Comparison of ENCODE assay signal across 8 cellular contexts in the genomic region with DNA sequence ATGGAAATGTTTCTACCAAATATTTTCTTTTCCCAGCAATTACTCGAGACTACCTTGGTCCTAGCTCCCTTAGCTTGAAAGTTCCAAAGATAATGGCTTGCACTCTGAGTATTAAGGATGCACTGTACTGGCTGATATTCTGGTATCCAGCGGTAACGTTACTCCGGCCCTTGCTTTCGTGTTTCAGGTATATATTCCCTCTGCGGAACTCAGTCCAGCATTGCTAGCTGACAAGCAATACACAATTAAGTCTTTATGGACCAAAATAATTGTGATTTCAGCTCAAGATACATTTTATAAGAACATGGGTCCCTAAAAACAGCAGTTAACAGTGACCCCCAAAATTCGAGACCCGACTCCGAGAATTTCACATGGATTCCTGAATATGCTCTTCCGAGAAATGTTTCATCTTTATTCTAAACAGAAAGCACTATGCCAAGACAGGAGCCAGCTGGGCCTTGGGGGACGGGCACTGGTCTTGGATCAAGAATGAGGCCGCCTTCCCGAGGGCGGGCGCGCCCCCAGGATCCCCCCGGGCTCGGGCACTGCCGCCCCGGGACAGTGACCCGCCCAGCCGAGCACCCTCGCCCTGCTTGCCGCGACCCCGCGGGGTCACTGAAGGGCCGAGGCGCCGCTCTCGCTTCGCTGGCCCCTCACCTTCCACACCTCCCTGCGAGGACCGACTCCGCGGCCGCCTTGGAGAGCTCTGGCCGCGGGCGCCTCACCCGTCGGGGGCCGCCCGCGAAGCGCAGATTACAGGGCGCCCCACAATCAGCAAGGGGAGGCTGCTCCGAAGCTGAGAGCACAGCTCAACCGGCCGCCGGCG. TPM values are rescaled to one million over a fixed set of nuclear protein-coding genes. Genes with fewer than 3 reads are reported as not detected.
DNase-seq lines count a peak whose midpoint lies in the region; ATAC-seq, FAIRE-seq and TF ChIP-seq lines count a peak whose summit lies in the region.

No MANE protein-coding gene starts in this region.

- H3K4me2 ChIP-seq in HCT116 (ENCODE audit: low read length) (peak overlapping the region; percentile 90), keratinocyte (ENCODE audit: control insufficient read depth, extremely low read depth, insufficient read depth, low read depth, low read length) (peak overlapping the region; percentile 96)

- POLR2A ChIA-PET in HCT116 (lab: Charles Lee): no interaction called here

- H3K27me3 ChIP-seq in HCT116 (ENCODE audit: insufficient read depth, low read length): no peaks in the 10 kb centered on the region; the same call in 1 of the 2 replicates
- H3K27me3 ChIP-seq in brain microvascular endothelial cell (replicated peaks): no peaks in the 10 kb centered on the region
- no peaks in the 10 kb centered on the region for H3K27me3 ChIP-seq in keratinocyte (ENCODE audit: control insufficient read depth, extremely low read depth, insufficient read depth, low read length)
- H3K27me3 ChIP-seq in spleen (replicated peaks in 1 of 7): peaks cover 0 to 9% (median 0%) of the 10 kb centered on the region in 7 donors

- H3K4me3 ChIP-seq in HCT116 (replicated peaks in 1 of 2; ENCODE audit: low read depth in 1 of 2, low read length in 2 of 2): peak overlapping the region; percentile 73 to 77
- H3K4me3 ChIP-seq in brain microvascular endothelial cell (ENCODE audit: low read depth, low read length): peak overlapping the region; percentile 89
- H3K4me3 ChIP-seq in keratinocyte (ENCODE audit: control insufficient read depth in 2 of 3, extremely low read depth in 1 of 3, insufficient read depth in 2 of 3, low read depth in 1 of 3, low read length in 3 of 3): peak overlapping the region; percentile 77 to 88 (median 83)
- peak overlapping the region; percentile 46 to 88 (median 73) for H3K4me3 ChIP-seq in spleen

- TF ChIP-seq CTCF in GM10266 (IDR thresholded peaks at IDR 0.05; ENCODE audit: control insufficient read depth, insufficient read depth, low read depth, missing control alignments) (no peak), HCT116 (IDR thresholded peaks at IDR 0.05 in 2 of 3, conservative IDR thresholded peaks at IDR 0.05 in 1 of 3; ENCODE audit: borderline replicate concordance in 1 of 3, insufficient read depth in 1 of 3, low read depth in 2 of 3, low read length in 2 of 3) (no peak), brain microvascular endothelial cell (IDR thresholded peaks at IDR 0.05; ENCODE audit: low read depth, low read length, missing control alignments) (no peak), keratinocyte (optimal IDR thresholded peaks at IDR 0.05 in 1 of 3, IDR thresholded peaks at IDR 0.05 in 1 of 3, conservative IDR thresholded peaks at IDR 0.05 in 1 of 3; ENCODE audit: extremely low read depth in 1 of 3, insufficient read depth in 2 of 3, low read length in 3 of 3) (no peak), spleen (IDR thresholded peaks at IDR 0.05 in 8 of 11, conservative IDR thresholded peaks at IDR 0.05 in 3 of 11) (no peak)

- dilution Hi-C loops in keratinocyte (cut with MboI; ENCODE audit: extremely low pct_ligation_motif_present, low sequenced_read_pairs): no loop called here

- no peak overlapping the region for H2AFZ ChIP-seq in HCT116 (ENCODE audit: low read depth, low read length, poor library complexity, severe bottlenecking)
- H2AFZ ChIP-seq in keratinocyte (ENCODE audit: control insufficient read depth, low read length): peak overlapping the region; percentile 48

- H3K9me1 ChIP-seq in keratinocyte (ENCODE audit: control insufficient read depth, extremely low read depth, insufficient read depth, low read length): no peaks in the 10 kb centered on the region

- BruUV-seq in HCT116 (replicated peaks; lab: Mats Ljungman, UMichigan): no TSS peak

- H3K27ac ChIP-seq in HCT116 (ENCODE audit: low read depth, low read length) (peak overlapping the region; percentile 80), brain microvascular endothelial cell (peak overlapping the region; percentile 100), keratinocyte (ENCODE audit: control insufficient read depth, insufficient read depth, low read length) (peak overlapping the region; percentile 99), spleen (peak overlapping the region; percentile 95 to 99 (median 97))

- H3K4me1 ChIP-seq in HCT116 (ENCODE audit: control insufficient read depth in 1 of 2, insufficient read depth in 2 of 2, low read length in 2 of 2) (peaks cover 18 to 30% of the 10 kb centered on the region in 2 experiments), keratinocyte (ENCODE audit: control insufficient read depth, extremely low read depth, insufficient read depth, low read length) (peaks cover 17% of the 10 kb centered on the region), spleen (peaks cover 9 to 51% (median 35%) of the 10 kb centered on the region in 6 donors)

- WGBS in spleen, 5 donors: 0 to 2% (median 1%) methylated on average over 11 to 52 of the region's 52 CpGs

- H3K36me3 ChIP-seq in HCT116 (ENCODE audit: control insufficient read depth in 1 of 2, insufficient read depth in 2 of 2, low read length in 2 of 2): 0 out of 4 replicates have a peak, but pooled peaks cover 0 to 3% of the 10 kb centered on the region in 2 experiments
- H3K36me3 ChIP-seq in brain microvascular endothelial cell (replicated peaks): peaks cover 3% of the 10 kb centered on the region
- peaks cover 0 to 9% of the 10 kb centered on the region in 2 experiments for H3K36me3 ChIP-seq in keratinocyte (ENCODE audit: control insufficient read depth in 2 of 2, extremely low read depth in 1 of 2, insufficient read depth in 2 of 2, low read length in 2 of 2)
- peaks cover 0 to 7% (median 4%) of the 10 kb centered on the region in 6 donors for H3K36me3 ChIP-seq in spleen

- CTCF ChIA-PET in HCT116 (lab: Charles Lee): interaction anchor here (1.6 kb wide), 1 partner anchor 1037 kb away, joined by 6 read pairs; no protein-coding TSS in a partner anchor

- in situ Hi-C loops in brain microvascular endothelial cell (cut with HindIII; ENCODE audit: low pct_ligation_motif_present, low sequenced_read_pairs): no loop called here

- RAD21 ChIA-PET in HCT116 (lab: Charles Lee; ENCODE audit: low non-redundant PET in 1 of 2, low total read pairs in 2 of 2, uncharacterized antibody in 2 of 2, unreplicated experiment in 2 of 2): no interaction called here

- H3K79me2 ChIP-seq in HCT116 (ENCODE audit: insufficient read depth, low read length) (peaks cover 47% of the 10 kb centered on the region), keratinocyte (ENCODE audit: control insufficient read depth, insufficient read depth, low read length) (peaks cover 36% of the 10 kb centered on the region)

- H3K9ac ChIP-seq in HCT116 (ENCODE audit: low read length): peak overlapping the region; percentile 89
- H3K9ac ChIP-seq in keratinocyte (ENCODE audit: control insufficient read depth, extremely low read depth, insufficient read depth, low read length): peak overlapping the region; percentile 92

- TF ChIP-seq POLR2A in HCT116 (IDR thresholded peaks at IDR 0.05; ENCODE audit: borderline replicate concordance, extremely low read depth, insufficient read depth, insufficient read length) (peak; percentile 32), spleen (IDR thresholded peaks at IDR 0.05) (no peak)

- H3K9me2 ChIP-seq in HCT116 (ENCODE audit: insufficient read depth): no peaks in the 10 kb centered on the region

- intact Hi-C loops in HCT116 (cut with micrococcal nuclease) (no loop called here), spleen (cut with DNase I; ENCODE audit: low total_unique reads) (no loop called here)

- peak; percentile 40 for DNase-seq in GM10266 (ENCODE audit: extremely low spot score)
- DNase-seq in HCT116 (ENCODE audit: low read depth, low spot score): no peak
- DNase-seq in NCI-H510A (lab: John Stamatoyannopoulos, UW): peak; percentile 38
- peak; percentile 14 for DNase-seq in brain microvascular endothelial cell
- DNase-seq in keratinocyte (ENCODE audit: low read depth, low spot score): no peak
- DNase-seq in spleen: no peak

- TF ChIP-seq RAD21 in HCT116 (IDR thresholded peaks at IDR 0.05; ENCODE audit: low read depth): 0 out of 2 replicates have a peak, but pooled peaks have one; percentile 0

- ATAC-seq in HCT116 (peak; percentile 18; the same call in 1 of the 2 replicates), GM21515 (IDR thresholded peaks at IDR 0.05; ENCODE audit: unreplicated experiment) (no peak), esophagus mucosa (no peak)

- FAIRE-seq in keratinocyte (lab: Jason Lieb, UNC): peak; percentile 23

- H4K20me1 ChIP-seq in HCT116 (ENCODE audit: insufficient read depth) (no peaks in the 10 kb centered on the region), keratinocyte (ENCODE audit: control insufficient read depth, extremely low read depth, insufficient read depth, low read length) (no peaks in the 10 kb centered on the region)

- H3K9me3 ChIP-seq in HCT116 (ENCODE audit: control insufficient read depth in 1 of 2, insufficient read depth in 1 of 2, low read depth in 1 of 2, low read length in 2 of 2): no peaks in the 10 kb centered on the region
- no peaks in the 10 kb centered on the region for H3K9me3 ChIP-seq in keratinocyte (ENCODE audit: control insufficient read depth, low read depth, low read length)
- no peaks in the 10 kb centered on the region for H3K9me3 ChIP-seq in spleen

TF ChIP-seq in HCT116, 20 proteins besides CTCF, POLR2A, EP300 and RAD21 (continues in another document):
- TF ChIP-seq CEBPB (IDR thresholded peaks at IDR 0.05; ENCODE audit: low read depth): no peak
- 0 out of 2 replicates have a peak, but pooled peaks have one; percentile 17 for TF ChIP-seq SIN3A (IDR thresholded peaks at IDR 0.05; ENCODE audit: low read depth)
- TF ChIP-seq, protein P1, sequence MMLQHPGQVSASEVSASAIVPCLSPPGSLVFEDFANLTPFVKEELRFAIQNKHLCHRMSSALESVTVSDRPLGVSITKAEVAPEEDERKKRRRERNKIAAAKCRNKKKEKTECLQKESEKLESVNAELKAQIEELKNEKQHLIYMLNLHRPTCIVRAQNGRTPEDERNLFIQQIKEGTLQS (IDR thresholded peaks at IDR 0.05): no peak
- no peak for TF ChIP-seq ELF1 (IDR thresholded peaks at IDR 0.05; ENCODE audit: borderline replicate concordance, low read depth)
- no peak for TF ChIP-seq EGR1 (IDR thresholded peaks at IDR 0.05; ENCODE audit: low read depth)

RNA-seq across cellular contexts. Expression of a gene that starts 0.7 kb away (rescaled TPM):
- total RNA-seq in HCT116 (2021; ENCODE audit: unreplicated experiment): 7.6 TPM
- polyA plus RNA-seq in HCT116 (2012): 3.5 and 3.7 TPM in 2 replicates
- polyA plus RNA-seq in keratinocyte: 4.7 to 8.0 TPM (median 7.3 TPM) in 3 replicates
- 3.0 TPM for polyA plus RNA-seq in keratinocyte (2011; ENCODE audit: low read depth)
- 2.9 and 5.5 TPM in 2 replicates for polyA plus RNA-seq in keratinocyte (2011; cell fraction: cytosol; rRNA removed)
- 10.6 and 11.7 TPM in 2 replicates for polyA plus RNA-seq in keratinocyte (2011; cell fraction: nucleus; rRNA removed)
- 2.9 and 5.5 TPM in 2 replicates for polyA plus RNA-seq in keratinocyte (2012; ENCODE audit: low replicate concordance)
- 3.6 to 10.7 TPM (median 9.1 TPM) in 3 replicates for polyA minus RNA-seq in keratinocyte
- polyA minus RNA-seq in keratinocyte (2011; cell fraction: cytosol; rRNA and poly(A)+ RNA removed): 3.1 TPM
- polyA minus RNA-seq in keratinocyte (2011; cell fraction: nucleus; rRNA and poly(A)+ RNA removed): 5.8 and 10.9 TPM in 2 replicates
- total RNA-seq in spleen: 10 to 100 TPM; 11.9 to 16.0 (median 13.6) TPM
- polyA plus RNA-seq in spleen: 1 to 10 TPM; 4.4 to 5.0 (median 4.6) TPM
- 7.8 TPM for total RNA-seq in esophagus mucosa

Comparison
In these comparisons a context has a peak if more than half of its experiments do, and no peak if none do; other contexts are left out.
1. DNase-seq: peak in GM10266 (single experiment), NCI-H510A (single experiment) and brain microvascular endothelial cell (single experiment); none in HCT116 (single experiment), keratinocyte (single experiment) and spleen (single experiment).
2. Peak in every context shown above with its lines, with median percentiles within 50 percentile points of each other: H3K27ac ChIP-seq and H3K4me3 ChIP-seq.